Comparison of ENCODE assay signal across 1 cellular context in genomic region chr4:1986578-1987210, GRCh38.
TF ChIP-seq lines count a peak whose summit lies in the region.

No MANE protein-coding gene starts in this region.

TF ChIP-seq in IMR-90, 13 proteins besides CTCF, POLR2A, EP300 and RAD21:
- no peak for TF ChIP-seq MAZ (IDR thresholded peaks at IDR 0.05; ENCODE audit: borderline replicate concordance, low read depth, low read length)
- no peak for TF ChIP-seq MXI1 (IDR thresholded peaks at IDR 0.05; ENCODE audit: borderline replicate concordance, low read depth, low read length)
- TF ChIP-seq ELK1 (IDR thresholded peaks at IDR 0.05; ENCODE audit: borderline replicate concordance, low read depth, low read length), result no peak
- TF ChIP-seq RCOR1 (IDR thresholded peaks at IDR 0.05; ENCODE audit: insufficient replicate concordance, low read length), result no peak
- no peak for TF ChIP-seq MAFK (IDR thresholded peaks at IDR 0.05; ENCODE audit: low read depth, low read length)
- no peak for TF ChIP-seq CEBPB (IDR thresholded peaks at IDR 0.05; ENCODE audit: low read depth, low read length)
- no peak for TF ChIP-seq RFX5 (IDR thresholded peaks at IDR 0.05; ENCODE audit: low read depth, low read length)
- TF ChIP-seq USF2 (IDR thresholded peaks at IDR 0.05; ENCODE audit: low read depth, low read length), result no peak
- no peak for TF ChIP-seq FOS (IDR thresholded peaks at IDR 0.05; ENCODE audit: low read depth, low read length)
- no peak for TF ChIP-seq SMC3 (IDR thresholded peaks at IDR 0.05; ENCODE audit: low read depth, low read length)
- TF ChIP-seq BHLHE40 (IDR thresholded peaks at IDR 0.05; ENCODE audit: low read depth, low read length), result no peak
- no peak for TF ChIP-seq CHD1 (IDR thresholded peaks at IDR 0.05; ENCODE audit: low read depth, low read length)
